In genomic region chr3:12869025-12869695, GRCh38 we compare ENCODE assay signal across 9 cellular contexts. TPM values are rescaled to one million over a fixed set of nuclear protein-coding genes. Genes with fewer than 3 reads are reported as not detected.
DNase-seq lines count a peak whose midpoint lies in the region; ATAC-seq and TF ChIP-seq lines count a peak whose summit lies in the region.
"Had no signal": no experiment of that assay in that cellular context is flagged by ENCODE, and none has a peak within 500 bp of the region (broad histone marks: within the 10 kb centered on the region; RNA-seq: fewer than 3 reads in every experiment).

No MANE protein-coding gene starts in this region.

- no peak overlapping the region for H3K27ac ChIP-seq in A673 (ENCODE audit: low read depth, low read length, poor library complexity, severe bottlenecking)

- TF ChIP-seq CTCF in A673 (conservative IDR thresholded peaks at IDR 0.05; ENCODE audit: low read depth, low read length) = no peak

- CTCF ChIA-PET in activated naive CD4-positive, alpha-beta T cell treated with anti-CD3 and anti-CD28 coated beads for 36 hours (lab: Charles Lee) = interaction anchor here (1.1 to 5.3 kb wide), 5 partner anchors 15 to 115 kb away, joined by 3 to 52 read pairs (median 6); no protein-coding TSS in a partner anchor
- CTCF ChIA-PET in A673 (lab: Charles Lee) = interaction anchor here (0.6 kb wide), 1 partner anchor 305 kb away, joined by 3 read pairs; no protein-coding TSS in a partner anchor

- DNase-seq in activated effector memory CD4-positive, alpha-beta T cell treated with anti-CD3 and anti-CD28 coated beads, Interleukin-2, amount 50 U/mL, for 16 hours = peak; percentile 75
- DNase-seq in activated effector memory CD4-positive, alpha-beta T cell treated with Interleukin-2 at 50 U/mL for 16 hours = no peak
- DNase-seq in HUDEP-2 (lab: John Stamatoyannopoulos, UW; ENCODE audit: unreplicated experiment in 76 of 76) (peak in 41 of 76 experiments; percentile 3 to 66 (median 32)), iPS-NIHi7 (ENCODE audit: extremely low spot score) (peak; percentile 85), A673 (ENCODE audit: low spot score) (no peak), NOMO-1 treated with DMSO at 0.1 percent for 48 hours (lab: John Stamatoyannopoulos, UW; ENCODE audit: unreplicated experiment) (no peak)
- peak; percentile 42 for DNase-seq in activated naive CD4-positive, alpha-beta T cell treated with anti-CD3 and anti-CD28 coated beads for 36 hours
- DNase-seq: DND-41 had no signal

- H3K9me3 Mint-ChIP-seq in activated naive CD4-positive, alpha-beta T cell treated with anti-CD3 and anti-CD28 coated beads for 36 hours = peaks cover 8% of the 10 kb centered on the region
- H3K9me3 Mint-ChIP-seq in stimulated activated memory B cell treated with anti-CD40 and anti-IgM and Interleukin-4, amounts not matched to agents 10 μg/mL and 1 μg/mL and 100 μg/mL, for 72 hours = peaks cover 5% of the 10 kb centered on the region

- H3K36me3 ChIP-seq in A673 (ENCODE audit: insufficient read depth, low read length, poor library complexity, severe bottlenecking) = no peaks in the 10 kb centered on the region

- no peaks in the 10 kb centered on the region for H3K9me3 ChIP-seq in A673 (ENCODE audit: low read depth, low read length, poor library complexity, severe bottlenecking)

- no TSS peak for BruUV-seq in A673 (replicated peaks; lab: Mats Ljungman, UMichigan)

- POLR2A ChIA-PET in A673 (lab: Charles Lee; ENCODE audit: low non-redundant PET) = no interaction called here

- no peak overlapping the region for H3K4me3 ChIP-seq in A673 (ENCODE audit: low read depth, low read length, poor library complexity, severe bottlenecking)

- peaks cover 7% of the 10 kb centered on the region for H3K4me1 Mint-ChIP-seq in activated naive CD4-positive, alpha-beta T cell treated with anti-CD3 and anti-CD28 coated beads for 36 hours (ENCODE audit: low read depth)
- peaks cover 33% of the 10 kb centered on the region for H3K4me1 Mint-ChIP-seq in stimulated activated memory B cell treated with anti-CD40 and anti-IgM and Interleukin-4, amounts not matched to agents 10 μg/mL and 1 μg/mL and 100 μg/mL, for 72 hours

- no peaks in the 10 kb centered on the region for H3K36me3 Mint-ChIP-seq in activated naive CD4-positive, alpha-beta T cell treated with anti-CD3 and anti-CD28 coated beads for 36 hours (ENCODE audit: low read depth)
- no peaks in the 10 kb centered on the region for H3K36me3 Mint-ChIP-seq in stimulated activated memory B cell treated with anti-CD40 and anti-IgM and Interleukin-4, amounts not matched to agents 10 μg/mL and 1 μg/mL and 100 μg/mL, for 72 hours

- intact Hi-C loops in activated naive CD4-positive, alpha-beta T cell treated with anti-CD3 and anti-CD28 coated beads for 36 hours (cut with micrococcal nuclease) = loop anchor here (5.0 kb wide), 1 partner anchor 583 kb away; no protein-coding TSS in a partner anchor
- intact Hi-C loops in A673 (cut with micrococcal nuclease; ENCODE audit: unreplicated experiment) = loop anchor here (2.0 kb wide), 1 partner anchor 116 kb away; no protein-coding TSS in a partner anchor

- H3K27me3 ChIP-seq in A673 (replicated peaks; ENCODE audit: insufficient read depth, low read depth, low read length, poor library complexity) = no peaks in the 10 kb centered on the region

- H3K27me3 Mint-ChIP-seq in activated naive CD4-positive, alpha-beta T cell treated with anti-CD3 and anti-CD28 coated beads for 36 hours (ENCODE audit: low read depth) = peaks cover 16% of the 10 kb centered on the region
- H3K27me3 Mint-ChIP-seq in stimulated activated memory B cell treated with anti-CD40 and anti-IgM and Interleukin-4, amounts not matched to agents 10 μg/mL and 1 μg/mL and 100 μg/mL, for 72 hours = no peaks in the 10 kb centered on the region

- H3K4me3 Mint-ChIP-seq in activated naive CD4-positive, alpha-beta T cell treated with anti-CD3 and anti-CD28 coated beads for 36 hours = peak overlapping the region; percentile 5
- peak overlapping the region; percentile 74 for H3K4me3 Mint-ChIP-seq in stimulated activated memory B cell treated with anti-CD40 and anti-IgM and Interleukin-4, amounts not matched to agents 10 μg/mL and 1 μg/mL and 100 μg/mL, for 72 hours

- H3K27ac Mint-ChIP-seq in activated naive CD4-positive, alpha-beta T cell treated with anti-CD3 and anti-CD28 coated beads for 36 hours = no peak overlapping the region
- H3K27ac Mint-ChIP-seq in stimulated activated memory B cell treated with anti-CD40 and anti-IgM and Interleukin-4, amounts not matched to agents 10 μg/mL and 1 μg/mL and 100 μg/mL, for 72 hours = peak overlapping the region; percentile 2

- no peaks in the 10 kb centered on the region for H3K4me1 ChIP-seq in A673 (ENCODE audit: insufficient read depth, low read length, poor library complexity, severe bottlenecking)

- ATAC-seq in stimulated activated memory B cell treated with anti-CD40 and anti-IgM and Interleukin-4, amounts not matched to agents 10 μg/mL and 1 μg/mL and 100 μg/mL, for 72 hours = peak; percentile 52

RNA-seq across cellular contexts. Expression of gene RPL32, which starts 27.8 kb away (rescaled TPM):
- 1,000 to 10,000 TPM; 3,385 to 3,704 TPM for total RNA-seq in activated naive CD4-positive, alpha-beta T cell treated with anti-CD3 and anti-CD28 coated beads for 36 hours
- total RNA-seq in A673 (2021) = 1,684 and 1,701 TPM in 2 replicates

Comparison
In these comparisons a context has a peak if more than half of its experiments do, and no peak if none do; other contexts are left out.
1. DNase-seq: peak in activated effector memory CD4-positive, alpha-beta T cell treated with anti-CD3 and anti-CD28 coated beads, Interleukin-2, amount 50 U/mL, for 16 hours (single experiment), HUDEP-2 (41 of 76), activated naive CD4-positive, alpha-beta T cell treated with anti-CD3 and anti-CD28 coated beads for 36 hours (single experiment) and iPS-NIHi7 (single experiment); none in activated effector memory CD4-positive, alpha-beta T cell treated with Interleukin-2 at 50 U/mL for 16 hours (single experiment), A673 (single experiment) and NOMO-1 treated with DMSO at 0.1 percent for 48 hours (single experiment).